In the genomic region with DNA sequence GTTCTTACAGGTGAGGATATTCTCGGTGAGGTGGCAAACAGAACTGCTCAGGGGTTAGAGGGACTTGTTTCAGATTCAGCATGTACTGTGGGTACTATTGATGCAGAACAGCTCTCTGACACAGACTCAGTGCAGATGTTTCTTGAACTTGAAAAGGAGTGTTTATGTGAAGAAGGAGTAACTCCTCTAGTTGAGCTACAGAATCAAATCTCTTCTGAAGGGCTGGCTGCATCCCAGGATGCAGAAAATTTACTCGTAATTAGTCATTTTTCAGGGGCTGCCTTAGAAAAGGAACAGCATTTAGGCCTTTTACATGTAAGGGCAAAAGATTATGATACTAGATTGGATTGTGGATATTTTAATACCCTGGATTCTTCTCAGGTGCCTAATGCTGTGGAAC, we compare ENCODE assay signal across 8 cellular contexts.
DNase-seq lines count a peak whose midpoint lies in the region; ATAC-seq and TF ChIP-seq lines count a peak whose summit lies in the region.

No MANE protein-coding gene starts in this region.

- DNase-seq in PC-9 = no peak
- peak; percentile 46 to 52 for DNase-seq in fibroblast of lung (ENCODE audit: low read depth in 2 of 2)
- DNase-seq in trophoblast cell = no peak
- no peak for DNase-seq in prostate gland (ENCODE audit: low spot score)
- DNase-seq in GM19238 (ENCODE audit: insufficient read length, low spot score) = no peak
- DNase-seq in WERI-Rb-1 = no peak

- no peaks in the 10 kb centered on the region for H3K9me2 ChIP-seq in PC-9 (ENCODE audit: insufficient read depth)

- H3K4me3 ChIP-seq in BLaER1 (no peak overlapping the region), PC-9 (peak overlapping the region; percentile 97), fibroblast of lung (replicated peaks in 1 of 4; ENCODE audit: control extremely low read depth in 1 of 4, insufficient read depth in 1 of 4, low read depth in 3 of 4, low read length in 4 of 4) (peak overlapping the region; percentile 28 to 86 (median 61)), trophoblast cell (ENCODE audit: low read depth, low read length) (no peak overlapping the region), prostate gland (no peak overlapping the region), WERI-Rb-1 (ENCODE audit: low read depth, low read length) (no peak overlapping the region)

- H2AK5ac ChIP-seq in trophoblast cell (ENCODE audit: low read length) = no peak overlapping the region

- H4K8ac ChIP-seq in trophoblast cell (ENCODE audit: low read depth, low read length) = no peak overlapping the region

- POLR2A ChIA-PET in PC-9 (lab: Charles Lee; ENCODE audit: unreplicated experiment) = interaction anchor here (0.6 to 0.9 kb wide), 4 partner anchors 8 to 278 kb away, joined by 3 to 6 read pairs (median 4); no protein-coding TSS in a partner anchor

- H4K12ac ChIP-seq in trophoblast cell (ENCODE audit: low read depth, low read length) = no peak overlapping the region

- H3K36me3 ChIP-seq in BLaER1 (peaks cover 45% of the 10 kb centered on the region), PC-9 (ENCODE audit: low read depth) (peaks cover 7% of the 10 kb centered on the region; the same call in 1 of the 2 replicates), fibroblast of lung (ENCODE audit: control insufficient read depth, insufficient read depth, low read length) (peaks cover 14% of the 10 kb centered on the region), trophoblast cell (ENCODE audit: control insufficient read depth in 1 of 2, insufficient read depth in 2 of 2, low read length in 2 of 2) (peaks cover 9 to 17% of the 10 kb centered on the region in 2 experiments), prostate gland (no peaks in the 10 kb centered on the region), WERI-Rb-1 (peaks cover 33% of the 10 kb centered on the region)

- no TSS peak for BruUV-seq in PC-9 (replicated peaks; lab: Mats Ljungman, UMichigan)

- H3K4me1 ChIP-seq in BLaER1 (peaks cover 71% of the 10 kb centered on the region), PC-9 (replicated peaks; ENCODE audit: insufficient read depth) (peaks cover 58% of the 10 kb centered on the region), fibroblast of lung (ENCODE audit: control insufficient read depth, extremely low read depth, insufficient read depth, low read length) (peaks cover 34% of the 10 kb centered on the region), trophoblast cell (ENCODE audit: control insufficient read depth in 1 of 2, insufficient read depth in 2 of 2, low read length in 2 of 2) (peaks cover 0 to 15% of the 10 kb centered on the region in 2 experiments), prostate gland (replicated peaks) (peaks cover 19% of the 10 kb centered on the region)

- no peak overlapping the region for H2BK5ac ChIP-seq in trophoblast cell (ENCODE audit: low read depth, low read length, poor library complexity)

- H3F3A ChIP-seq in PC-9 (ENCODE audit: insufficient read depth, low read depth) = peaks cover 19% of the 10 kb centered on the region

- peak overlapping the region; percentile 97 for H3K4me2 ChIP-seq in BLaER1
- H3K4me2 ChIP-seq in PC-9 = peak overlapping the region; percentile 99
- peak overlapping the region; percentile 87 for H3K4me2 ChIP-seq in fibroblast of lung (ENCODE audit: extremely low read depth, insufficient read depth, low read length)
- H3K4me2 ChIP-seq in trophoblast cell (ENCODE audit: low read length) = peak overlapping the region; percentile 11

- no peak for TF ChIP-seq POLR2A in prostate gland (IDR thresholded peaks at IDR 0.05)

- CTCF ChIA-PET in PC-9 (lab: Charles Lee) = interaction anchor here (0.5 to 3.4 kb wide), 17 partner anchors 12 to 316 kb away, joined by 3 to 22 read pairs (median 7); no protein-coding TSS in a partner anchor

- H2BK12ac ChIP-seq in trophoblast cell (ENCODE audit: low read length) = no peak overlapping the region

- H2BK120ac ChIP-seq in trophoblast cell (ENCODE audit: insufficient read depth, low read length, poor library complexity) = no peak overlapping the region

- no peak overlapping the region for H3K14ac ChIP-seq in trophoblast cell (ENCODE audit: low read length)

- H3K23ac ChIP-seq in trophoblast cell (ENCODE audit: low read length) = no peak overlapping the region

- H3K27me3 ChIP-seq in BLaER1 (no peaks in the 10 kb centered on the region), PC-9 (ENCODE audit: insufficient read depth, low read depth) (no peaks in the 10 kb centered on the region), fibroblast of lung (ENCODE audit: control insufficient read depth, insufficient read depth, low read length) (no peaks in the 10 kb centered on the region), trophoblast cell (ENCODE audit: insufficient read depth, low read length) (no peaks in the 10 kb centered on the region), prostate gland (replicated peaks; ENCODE audit: insufficient read depth) (no peaks in the 10 kb centered on the region), WERI-Rb-1 (ENCODE audit: insufficient read depth, low read depth, severe bottlenecking) (no peaks in the 10 kb centered on the region)

- no peak overlapping the region for H3K4ac ChIP-seq in trophoblast cell (ENCODE audit: low read depth, low read length)

- H4K20me1 ChIP-seq in BLaER1 (peaks cover 92% of the 10 kb centered on the region), PC-9 (ENCODE audit: insufficient read depth) (peaks cover 14% of the 10 kb centered on the region), fibroblast of lung (ENCODE audit: control insufficient read depth, extremely low read depth, insufficient read depth, low read length) (no peaks in the 10 kb centered on the region)

- H2AFZ ChIP-seq in PC-9 (no peak overlapping the region), fibroblast of lung (ENCODE audit: low read length) (no peak overlapping the region), trophoblast cell (ENCODE audit: insufficient read depth, low read length, poor library complexity) (no peak overlapping the region)

- H3K79me1 ChIP-seq in trophoblast cell (ENCODE audit: low read length) = peaks cover 12% of the 10 kb centered on the region

- no CpG with 5 or more reads among the region's 2 CpGs for WGBS in trophoblast cell (ENCODE audit: extremely low coverage, insufficient coverage, insufficient read length)
- 10% methylated on average over 2 of the region's 2 CpGs for WGBS in prostate gland

- no peak overlapping the region for H3K18ac ChIP-seq in trophoblast cell (ENCODE audit: low read length)

- H3K27ac ChIP-seq in BLaER1 (0 out of 2 replicates have a peak overlapping the region, but pooled peaks have one; percentile 27), PC-9 (no peak overlapping the region), fibroblast of lung (ENCODE audit: insufficient read depth, low read length) (peak overlapping the region; percentile 2), trophoblast cell (ENCODE audit: low read depth, low read length) (no peak overlapping the region), prostate gland (peak overlapping the region in 1 of 2 donors; percentile 17), WERI-Rb-1 (no peak overlapping the region)

- no peak overlapping the region for H4K91ac ChIP-seq in trophoblast cell (ENCODE audit: low read depth, low read length)

- H3K79me2 ChIP-seq in PC-9 (ENCODE audit: low read depth) (peaks cover 57% of the 10 kb centered on the region), fibroblast of lung (ENCODE audit: control insufficient read depth, insufficient read depth, low read length) (peaks cover 79% of the 10 kb centered on the region), trophoblast cell (ENCODE audit: control insufficient read depth, insufficient read depth, low read length, poor library complexity) (peaks cover 10% of the 10 kb centered on the region)

- H3K9me3 ChIP-seq in BLaER1 (no peaks in the 10 kb centered on the region), PC-9 (ENCODE audit: insufficient read depth, low read depth) (no peaks in the 10 kb centered on the region), fibroblast of lung (ENCODE audit: control insufficient read depth, insufficient read depth, low read depth, low read length) (no peaks in the 10 kb centered on the region), trophoblast cell (ENCODE audit: insufficient read depth, low read depth, low read length) (no peaks in the 10 kb centered on the region), prostate gland (no peaks in the 10 kb centered on the region), WERI-Rb-1 (ENCODE audit: severe bottlenecking) (no peaks in the 10 kb centered on the region)

- H3K9ac ChIP-seq in BLaER1 = peak overlapping the region; percentile 67
- H3K9ac ChIP-seq in fibroblast of lung (ENCODE audit: insufficient read depth, low read length) = peak overlapping the region; percentile 18
- H3K9ac ChIP-seq in trophoblast cell (ENCODE audit: low read length) = no peak overlapping the region

- intact Hi-C loops in PC-9 (cut with micrococcal nuclease; ENCODE audit: unreplicated experiment) = loop anchor here (1.0 to 10.0 kb wide), 5 partner anchors 24 to 309 kb away; no protein-coding TSS in a partner anchor
- intact Hi-C loops in prostate gland (cut with DNase I) = no loop called here

- no peak for TF ChIP-seq CTCF in PC-9 (conservative IDR thresholded peaks at IDR 0.05)
- no peak for TF ChIP-seq CTCF in fibroblast of lung (conservative IDR thresholded peaks at IDR 0.05 in 1 of 2, IDR thresholded peaks at IDR 0.05 in 1 of 2; ENCODE audit: low read depth in 1 of 2, low read length in 2 of 2)
- no peak for TF ChIP-seq CTCF in prostate gland (IDR thresholded peaks at IDR 0.05)
- TF ChIP-seq CTCF in WERI-Rb-1 (IDR thresholded peaks at IDR 0.05; ENCODE audit: low read depth, low read length) = no peak

- no peak for ATAC-seq in HG02642 (IDR thresholded peaks at IDR 0.05; ENCODE audit: poor library complexity, unreplicated experiment)

Comparison
In these comparisons a context has a peak if more than half of its experiments do, and no peak if none do; other contexts are left out.
1. H3K27ac ChIP-seq: peak in BLaER1 (single experiment) and fibroblast of lung (single experiment); none in PC-9 (single experiment), trophoblast cell (single experiment) and WERI-Rb-1 (single experiment).
2. H3K4me2 ChIP-seq: peak in every context shown above with its lines; median percentile 99 in PC-9; 97 in BLaER1; 87 in fibroblast of lung; 11 in trophoblast cell.
3. H3K4me3 ChIP-seq: peak in PC-9 (single experiment) and fibroblast of lung (4 of 4); none in BLaER1 (single experiment), trophoblast cell (single experiment), prostate gland (0 of 2) and WERI-Rb-1 (single experiment).
4. DNase-seq: peak in fibroblast of lung (2 of 2); none in PC-9 (0 of 2), trophoblast cell (0 of 2), prostate gland (single experiment), GM19238 (single experiment) and WERI-Rb-1 (single experiment).